Comparison of ENCODE assay signal across 1 cellular context in the genomic region with DNA sequence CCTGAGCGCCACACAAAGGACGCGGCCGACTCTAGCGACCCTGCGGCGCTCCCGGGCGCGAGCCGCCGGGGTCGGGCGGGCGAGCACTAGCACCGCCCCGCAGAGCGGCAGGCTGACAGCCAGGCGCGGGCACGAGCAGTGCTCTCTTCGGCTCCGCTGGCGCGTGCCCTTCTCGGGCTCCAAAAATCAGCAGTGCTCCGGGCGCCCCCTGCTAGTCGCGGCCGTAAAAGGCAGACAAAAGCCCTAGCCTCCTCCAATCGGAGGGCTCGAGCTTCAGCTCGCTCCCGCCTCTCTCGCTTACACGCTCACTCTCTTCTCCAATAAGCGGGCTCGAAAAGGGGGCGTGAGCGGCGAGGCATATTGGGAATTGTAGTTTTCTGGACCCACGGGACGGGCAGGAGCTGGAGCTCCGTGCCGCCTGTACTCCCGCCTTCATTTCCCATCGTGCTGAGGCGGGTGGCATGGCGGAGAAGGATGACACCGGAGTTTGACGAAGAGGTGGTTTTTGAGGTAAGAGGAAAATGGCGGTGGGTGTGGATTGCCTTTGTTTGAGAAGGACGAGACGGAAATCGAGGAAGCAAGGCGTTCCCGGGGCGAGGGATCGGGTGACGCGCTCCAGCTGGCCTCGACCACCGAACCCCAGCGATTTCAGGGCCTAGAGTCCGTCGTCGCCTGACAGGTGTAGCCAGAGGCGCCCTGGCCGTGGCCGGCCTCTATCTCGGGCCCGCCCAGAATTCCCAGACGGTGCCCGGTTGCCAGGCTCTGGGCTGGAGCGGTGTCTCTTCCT.
TF ChIP-seq lines count a peak whose summit lies in the region.

Gene FGD6, minus strand, starts transcription at position 91 of the 787 bp plus-strand sequence. CDS start 227 bp downstream, outside the sequence.
Gene VEZT, plus strand, starts transcription at position 431 of the 787 bp plus-strand sequence. Its CDS starts 44 bp downstream, at position 475.

TF ChIP-seq in HEK293, 187 proteins besides CTCF, POLR2A, EP300 and RAD21 (continued from another document and continues in another):
- TF ChIP-seq, protein P1, sequence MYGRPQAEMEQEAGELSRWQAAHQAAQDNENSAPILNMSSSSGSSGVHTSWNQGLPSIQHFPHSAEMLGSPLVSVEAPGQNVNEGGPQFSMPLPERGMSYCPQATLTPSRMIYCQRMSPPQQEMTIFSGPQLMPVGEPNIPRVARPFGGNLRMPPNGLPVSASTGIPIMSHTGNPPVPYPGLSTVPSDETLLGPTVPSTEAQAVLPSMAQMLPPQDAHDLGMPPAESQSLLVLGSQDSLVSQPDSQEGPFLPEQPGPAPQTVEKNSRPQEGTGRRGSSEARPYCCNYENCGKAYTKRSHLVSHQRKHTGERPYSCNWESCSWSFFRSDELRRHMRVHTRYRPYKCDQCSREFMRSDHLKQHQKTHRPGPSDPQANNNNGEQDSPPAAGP (tag by site-specific recombination; IDR thresholded peaks at IDR 0.05) = peak; percentile 95
- TF ChIP-seq ZNF19 (tag by site-specific recombination; IDR thresholded peaks at IDR 0.05; ENCODE audit: low read depth) (no peak), ZNF510 (tag by site-specific recombination; IDR thresholded peaks at IDR 0.05; ENCODE audit: insufficient replicate concordance) (peak; percentile 17), ZNF138 (tag by site-specific recombination; IDR thresholded peaks at IDR 0.05; ENCODE audit: borderline replicate concordance) (no peak), ZNF37A (tag by site-specific recombination; IDR thresholded peaks at IDR 0.05) (no peak), ZNF639 (tag by site-specific recombination; IDR thresholded peaks at IDR 0.05) (peak; percentile 82), KLF1 (tag by site-specific recombination; IDR thresholded peaks at IDR 0.05) (peak; percentile 69), ZBTB21 (tag by site-specific recombination; IDR thresholded peaks at IDR 0.05) (peak; percentile 94), ZNF677 (tag by site-specific recombination; IDR thresholded peaks at IDR 0.05) (no peak), KLF10 (tag by site-specific recombination; IDR thresholded peaks at IDR 0.05) (peak; percentile 100), ZNF354C (tag by site-specific recombination; IDR thresholded peaks at IDR 0.05; ENCODE audit: borderline replicate concordance, low read depth) (no peak), GLI4 (tag by site-specific recombination; IDR thresholded peaks at IDR 0.05) (peak; percentile 77; the same call in 1 of the 2 replicates), MEIS1 (CRISPR knock-in tag; IDR thresholded peaks at IDR 0.05; ENCODE audit: borderline replicate concordance) (no peak), ZNF239 (tag by site-specific recombination; IDR thresholded peaks at IDR 0.05) (peak; percentile 56; the same call in 1 of the 2 replicates), YY1 (tag by site-specific recombination; IDR thresholded peaks at IDR 0.05) (peak; percentile 96), WT1 (tag by site-specific recombination; IDR thresholded peaks at IDR 0.05) (peak; percentile 66; the same call in 1 of the 2 replicates), ZNF2 (tag by site-specific recombination; IDR thresholded peaks at IDR 0.05) (peak; percentile 97), ZEB2 (tag by site-specific recombination; IDR thresholded peaks at IDR 0.05) (peak; percentile 99), ZNF645 (tag by site-specific recombination; IDR thresholded peaks at IDR 0.05) (no peak), ZNF174 (tag by site-specific recombination; IDR thresholded peaks at IDR 0.05) (no peak), ZNF426 (tag by site-specific recombination; IDR thresholded peaks at IDR 0.05) (no peak), ZNF624 (tag by site-specific recombination; IDR thresholded peaks at IDR 0.05) (no peak), SP2 (tag by site-specific recombination; IDR thresholded peaks at IDR 0.05) (peak; percentile 96), ZNF626 (tag by site-specific recombination; IDR thresholded peaks at IDR 0.05) (0 out of 2 replicates have a peak, but pooled peaks have one; percentile 36), ZBTB20 (tag by site-specific recombination; IDR thresholded peaks at IDR 0.05) (peak; percentile 85), PATZ1 (tag by site-specific recombination; IDR thresholded peaks at IDR 0.05) (peak; percentile 68), ZNF121 (tag by site-specific recombination; IDR thresholded peaks at IDR 0.05) (peak; percentile 93), ZNF133 (tag by site-specific recombination; IDR thresholded peaks at IDR 0.05) (no peak), ZNF16 (tag by site-specific recombination; IDR thresholded peaks at IDR 0.05; ENCODE audit: low read depth) (no peak), ZNF214 (tag by site-specific recombination; IDR thresholded peaks at IDR 0.05; ENCODE audit: borderline replicate concordance) (no peak), YY2 (tag by site-specific recombination; IDR thresholded peaks at IDR 0.05) (peak; percentile 97), ZNF202 (tag by site-specific recombination; IDR thresholded peaks at IDR 0.05; ENCODE audit: borderline replicate concordance) (no peak), ZNF692 (tag by site-specific recombination; IDR thresholded peaks at IDR 0.05) (peak; percentile 85)
- TF ChIP-seq, protein P2, sequence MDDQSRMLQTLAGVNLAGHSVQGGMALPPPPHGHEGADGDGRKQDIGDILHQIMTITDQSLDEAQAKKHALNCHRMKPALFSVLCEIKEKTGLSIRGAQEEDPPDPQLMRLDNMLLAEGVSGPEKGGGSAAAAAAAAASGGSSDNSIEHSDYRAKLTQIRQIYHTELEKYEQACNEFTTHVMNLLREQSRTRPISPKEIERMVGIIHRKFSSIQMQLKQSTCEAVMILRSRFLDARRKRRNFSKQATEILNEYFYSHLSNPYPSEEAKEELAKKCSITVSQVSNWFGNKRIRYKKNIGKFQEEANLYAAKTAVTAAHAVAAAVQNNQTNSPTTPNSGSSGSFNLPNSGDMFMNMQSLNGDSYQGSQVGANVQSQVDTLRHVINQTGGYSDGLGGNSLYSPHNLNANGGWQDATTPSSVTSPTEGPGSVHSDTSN (CRISPR knock-in tag; IDR thresholded peaks at IDR 0.05) = no peak
- TF ChIP-seq, protein P3, sequence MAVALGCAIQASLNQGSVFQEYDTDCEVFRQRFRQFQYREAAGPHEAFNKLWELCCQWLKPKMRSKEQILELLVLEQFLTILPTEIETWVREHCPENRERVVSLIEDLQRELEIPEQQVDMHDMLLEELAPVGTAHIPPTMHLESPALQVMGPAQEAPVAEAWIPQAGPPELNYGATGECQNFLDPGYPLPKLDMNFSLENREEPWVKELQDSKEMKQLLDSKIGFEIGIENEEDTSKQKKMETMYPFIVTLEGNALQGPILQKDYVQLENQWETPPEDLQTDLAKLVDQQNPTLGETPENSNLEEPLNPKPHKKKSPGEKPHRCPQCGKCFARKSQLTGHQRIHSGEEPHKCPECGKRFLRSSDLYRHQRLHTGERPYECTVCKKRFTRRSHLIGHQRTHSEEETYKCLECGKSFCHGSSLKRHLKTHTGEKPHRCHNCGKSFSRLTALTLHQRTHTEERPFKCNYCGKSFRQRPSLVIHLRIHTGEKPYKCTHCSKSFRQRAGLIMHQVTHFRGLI (tag by site-specific recombination; IDR thresholded peaks at IDR 0.05) = peak; percentile 83; the same call in 1 of the 2 replicates
- TF ChIP-seq, protein P4, sequence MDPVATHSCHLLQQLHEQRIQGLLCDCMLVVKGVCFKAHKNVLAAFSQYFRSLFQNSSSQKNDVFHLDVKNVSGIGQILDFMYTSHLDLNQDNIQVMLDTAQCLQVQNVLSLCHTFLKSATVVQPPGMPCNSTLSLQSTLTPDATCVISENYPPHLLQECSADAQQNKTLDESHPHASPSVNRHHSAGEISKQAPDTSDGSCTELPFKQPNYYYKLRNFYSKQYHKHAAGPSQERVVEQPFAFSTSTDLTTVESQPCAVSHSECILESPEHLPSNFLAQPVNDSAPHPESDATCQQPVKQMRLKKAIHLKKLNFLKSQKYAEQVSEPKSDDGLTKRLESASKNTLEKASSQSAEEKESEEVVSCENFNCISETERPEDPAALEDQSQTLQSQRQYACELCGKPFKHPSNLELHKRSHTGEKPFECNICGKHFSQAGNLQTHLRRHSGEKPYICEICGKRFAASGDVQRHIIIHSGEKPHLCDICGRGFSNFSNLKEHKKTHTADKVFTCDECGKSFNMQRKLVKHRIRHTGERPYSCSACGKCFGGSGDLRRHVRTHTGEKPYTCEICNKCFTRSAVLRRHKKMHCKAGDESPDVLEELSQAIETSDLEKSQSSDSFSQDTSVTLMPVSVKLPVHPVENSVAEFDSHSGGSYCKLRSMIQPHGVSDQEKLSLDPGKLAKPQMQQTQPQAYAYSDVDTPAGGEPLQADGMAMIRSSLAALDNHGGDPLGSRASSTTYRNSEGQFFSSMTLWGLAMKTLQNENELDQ (tag by site-specific recombination; IDR thresholded peaks at IDR 0.05; ENCODE audit: low read depth) = no peak
- TF ChIP-seq, protein P5, sequence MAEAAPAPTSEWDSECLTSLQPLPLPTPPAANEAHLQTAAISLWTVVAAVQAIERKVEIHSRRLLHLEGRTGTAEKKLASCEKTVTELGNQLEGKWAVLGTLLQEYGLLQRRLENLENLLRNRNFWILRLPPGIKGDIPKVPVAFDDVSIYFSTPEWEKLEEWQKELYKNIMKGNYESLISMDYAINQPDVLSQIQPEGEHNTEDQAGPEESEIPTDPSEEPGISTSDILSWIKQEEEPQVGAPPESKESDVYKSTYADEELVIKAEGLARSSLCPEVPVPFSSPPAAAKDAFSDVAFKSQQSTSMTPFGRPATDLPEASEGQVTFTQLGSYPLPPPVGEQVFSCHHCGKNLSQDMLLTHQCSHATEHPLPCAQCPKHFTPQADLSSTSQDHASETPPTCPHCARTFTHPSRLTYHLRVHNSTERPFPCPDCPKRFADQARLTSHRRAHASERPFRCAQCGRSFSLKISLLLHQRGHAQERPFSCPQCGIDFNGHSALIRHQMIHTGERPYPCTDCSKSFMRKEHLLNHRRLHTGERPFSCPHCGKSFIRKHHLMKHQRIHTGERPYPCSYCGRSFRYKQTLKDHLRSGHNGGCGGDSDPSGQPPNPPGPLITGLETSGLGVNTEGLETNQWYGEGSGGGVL (tag by site-specific recombination; IDR thresholded peaks at IDR 0.05) = peak; percentile 27; the same call in 1 of the 2 replicates
- TF ChIP-seq, protein P6, sequence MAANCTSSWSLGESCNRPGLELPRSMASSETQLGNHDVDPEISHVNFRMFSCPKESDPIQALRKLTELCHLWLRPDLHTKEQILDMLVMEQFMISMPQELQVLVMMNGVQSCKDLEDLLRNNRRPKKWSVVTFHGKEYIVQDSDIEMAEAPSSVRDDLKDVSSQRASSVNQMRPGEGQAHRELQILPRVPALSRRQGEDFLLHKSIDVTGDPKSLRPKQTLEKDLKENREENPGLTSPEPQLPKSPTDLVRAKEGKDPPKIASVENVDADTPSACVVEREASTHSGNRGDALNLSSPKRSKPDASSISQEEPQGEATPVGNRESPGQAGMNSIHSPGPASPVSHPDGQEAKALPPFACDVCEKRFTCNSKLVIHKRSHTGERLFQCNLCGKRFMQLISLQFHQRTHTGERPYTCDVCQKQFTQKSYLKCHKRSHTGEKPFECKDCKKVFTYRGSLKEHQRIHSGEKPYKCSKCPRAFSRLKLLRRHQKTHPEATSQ (tag by site-specific recombination; IDR thresholded peaks at IDR 0.05) = peak; percentile 95; the same call in 1 of the 2 replicates
